ENCODE assay signal across 10 cellular contexts in the genomic region with DNA sequence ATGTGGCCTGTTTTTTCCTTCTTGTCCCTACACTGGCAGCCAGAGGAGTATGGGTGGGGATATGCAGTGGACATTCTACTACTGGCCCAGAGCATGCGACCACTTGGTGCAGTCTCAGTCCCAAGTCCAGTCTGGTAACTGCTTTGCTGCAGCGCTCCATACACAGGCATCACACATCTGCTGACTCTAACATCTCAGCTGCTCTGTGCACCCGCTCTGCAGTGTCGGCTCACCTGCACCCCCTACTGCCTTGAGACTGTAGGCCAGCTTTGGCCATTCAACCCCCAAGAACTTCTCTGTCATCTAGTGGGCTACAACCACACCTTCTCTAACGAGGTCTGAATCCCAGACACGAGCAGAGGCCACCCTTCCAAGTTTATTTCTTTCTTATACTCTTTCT. TPM values are rescaled to one million over a fixed set of nuclear protein-coding genes. Genes with fewer than 3 reads are reported as not detected.
DNase-seq lines count a peak whose midpoint lies in the region; ATAC-seq and TF ChIP-seq lines count a peak whose summit lies in the region.
"Had no signal": no experiment of that assay in that cellular context is flagged by ENCODE, and none has a peak within 500 bp of the region (broad histone marks: within the 10 kb centered on the region; RNA-seq: fewer than 3 reads in every experiment).

No MANE protein-coding gene starts in this region.

- DNase-seq in AG10803 (ENCODE audit: low read depth) (no peak), cardiac fibroblast (ENCODE audit: low read depth in 2 of 2) (peak; percentile 12 to 31), NCI-H1092 treated with DMSO at 0.1 percent for 48 hours (lab: John Stamatoyannopoulos, UW) (no peak)
- no peak for DNase-seq in activated naive CD4-positive, alpha-beta T cell treated with anti-CD3 and anti-CD28 coated beads for 36 hours
- DNase-seq in activated CD8-positive, alpha-beta memory T cell treated with anti-CD3 and anti-CD28 coated beads for 24 hours, result no peak

- H3K4me3 Mint-ChIP-seq in activated naive CD4-positive, alpha-beta T cell treated with anti-CD3 and anti-CD28 coated beads for 36 hours, result no peak overlapping the region
- H3K4me3 Mint-ChIP-seq: activated naive CD8-positive, alpha-beta T cell had no signal

- intact Hi-C loops in activated naive CD4-positive, alpha-beta T cell treated with anti-CD3 and anti-CD28 coated beads for 36 hours (cut with micrococcal nuclease), result no loop called here

- CTCF ChIA-PET in activated naive CD4-positive, alpha-beta T cell treated with anti-CD3 and anti-CD28 coated beads for 36 hours (lab: Charles Lee), result no interaction called here

- TF ChIP-seq CTCF in AG10803 (conservative IDR thresholded peaks at IDR 0.05; ENCODE audit: low read length) (peak; percentile 10; the same call in 1 of the 2 replicates), cardiac fibroblast (IDR thresholded peaks at IDR 0.05; ENCODE audit: low read depth, low read length) (peak; percentile 48)

- H3K27ac Mint-ChIP-seq in activated naive CD4-positive, alpha-beta T cell treated with anti-CD3 and anti-CD28 coated beads for 36 hours, result no peak overlapping the region
- H3K27ac Mint-ChIP-seq: activated naive CD8-positive, alpha-beta T cell had no signal

- peaks cover 2% of the 10 kb centered on the region for H3K36me3 Mint-ChIP-seq in activated naive CD4-positive, alpha-beta T cell treated with anti-CD3 and anti-CD28 coated beads for 36 hours (ENCODE audit: low read depth)
- H3K36me3 Mint-ChIP-seq: activated naive CD8-positive, alpha-beta T cell had no signal

- H3K4me3 ChIP-seq in AG10803 (ENCODE audit: low read length) (no peak overlapping the region), cardiac fibroblast (replicated peaks in 1 of 2; ENCODE audit: low read depth in 2 of 2, low read length in 2 of 2) (no peak overlapping the region)

- ATAC-seq in GM19372 (IDR thresholded peaks at IDR 0.05; ENCODE audit: low read depth, unreplicated experiment), result peak; percentile 79
- peak; percentile 79 for ATAC-seq in HG03565 (IDR thresholded peaks at IDR 0.05; ENCODE audit: unreplicated experiment)
- ATAC-seq in GM18520 (IDR thresholded peaks at IDR 0.05; ENCODE audit: unreplicated experiment), result no peak
- ATAC-seq: right cardiac atrium had no signal

- peaks cover 2% of the 10 kb centered on the region for H3K9me3 Mint-ChIP-seq in activated naive CD4-positive, alpha-beta T cell treated with anti-CD3 and anti-CD28 coated beads for 36 hours

- H3K27me3 Mint-ChIP-seq in activated naive CD4-positive, alpha-beta T cell treated with anti-CD3 and anti-CD28 coated beads for 36 hours (ENCODE audit: low read depth), result peaks cover 2% of the 10 kb centered on the region

- no peaks in the 10 kb centered on the region for H3K4me1 Mint-ChIP-seq in activated naive CD4-positive, alpha-beta T cell treated with anti-CD3 and anti-CD28 coated beads for 36 hours (ENCODE audit: low read depth)

RNA-seq across cellular contexts. Expression of a gene that starts 46.4 kb away (rescaled TPM):
- not detected for total RNA-seq in activated naive CD4-positive, alpha-beta T cell treated with anti-CD3 and anti-CD28 coated beads for 36 hours
- total RNA-seq: right cardiac atrium had no signal

Comparison
In these comparisons a context has a peak if more than half of its experiments do, and no peak if none do; other contexts are left out.
1. DNase-seq: peak in cardiac fibroblast (2 of 2); none in AG10803 (single experiment), activated naive CD4-positive, alpha-beta T cell treated with anti-CD3 and anti-CD28 coated beads for 36 hours (single experiment), activated CD8-positive, alpha-beta memory T cell treated with anti-CD3 and anti-CD28 coated beads for 24 hours (single experiment) and NCI-H1092 treated with DMSO at 0.1 percent for 48 hours (single experiment).